ENCODE assay signal across 10 cellular contexts in genomic region chrX:71349867-71350266, GRCh38. TPM values are rescaled to one million over a fixed set of nuclear protein-coding genes. Genes with fewer than 3 reads are reported as not detected.
DNase-seq lines count a peak whose midpoint lies in the region; ATAC-seq, FAIRE-seq and TF ChIP-seq lines count a peak whose summit lies in the region.
"Not testable (repeated sequence)": the region's sequence is repeated elsewhere in the genome, so short reads cannot be mapped to it uniquely, and the experiment has no call there.
"Had no signal": no experiment of that assay in that cellular context is flagged by ENCODE, and none has a peak within 500 bp of the region (broad histone marks: within the 10 kb centered on the region; RNA-seq: fewer than 3 reads in every experiment).

No MANE protein-coding gene starts in this region.

- not testable (repeated sequence) for H3K4me3 Mint-ChIP-seq in endodermal cell

- in situ Hi-C loops in IMR-90 (cut with MboI; ENCODE audit: low sequenced_read_pairs); GM12878 (cut with MboI): not testable (repeated sequence)

- H4K5ac ChIP-seq in IMR-90 (ENCODE audit: low read depth, low read length) = not testable (repeated sequence)

- H3K9me3 Mint-ChIP-seq in endodermal cell = peaks cover 42% of the 10 kb centered on the region

- TF ChIP-seq EP300 in GM12878 (IDR thresholded peaks at IDR 0.05; ENCODE audit: borderline replicate concordance in 1 of 2, control insufficient read depth in 1 of 2, low read depth in 2 of 2, low read length in 2 of 2); gastroesophageal sphincter (IDR thresholded peaks at IDR 0.05): not testable (repeated sequence)

- H3K18ac ChIP-seq in IMR-90 (ENCODE audit: low read depth, low read length) = not testable (repeated sequence)

- RAD21 ChIA-PET in HCT116 (lab: Charles Lee; ENCODE audit: low non-redundant PET in 1 of 2, low total read pairs in 2 of 2, uncharacterized antibody in 2 of 2, unreplicated experiment in 2 of 2); GM12878 (lab: Charles Lee; ENCODE audit: unreplicated experiment): not testable (repeated sequence)

- H3K36me3 ChIP-seq in HCT116 (ENCODE audit: control insufficient read depth in 1 of 2, insufficient read depth in 2 of 2, low read length in 2 of 2); IMR-90 (ENCODE audit: control insufficient read depth, insufficient read depth, low read length); GM12878 (ENCODE audit: control insufficient read depth in 2 of 2, insufficient read depth in 2 of 2, low read length in 1 of 2); endodermal cell (ENCODE audit: control insufficient read depth, insufficient read depth, low read length); gastroesophageal sphincter; liver (ENCODE audit: control insufficient read depth in 4 of 4, insufficient read depth in 3 of 4, low read depth in 1 of 4, low read length in 3 of 4): not testable (repeated sequence)

- no CpG with 5 or more reads among the region's 6 CpGs for WGBS in IMR-90 (ENCODE audit: extremely low coverage in 2 of 2, insufficient read length in 1 of 2), 2 experiments
- WGBS in GM12878 (ENCODE audit: insufficient coverage, insufficient replicate concordance, low lambda C conversion rate, missing lambda C conversion rate) = 0% methylated on average over 1 of the region's 6 CpGs
- WGBS in endodermal cell (ENCODE audit: insufficient coverage in 1 of 2, insufficient read length in 1 of 2), 2 experiments = no CpG with 5 or more reads among the region's 6 CpGs
- no CpG with 5 or more reads among the region's 6 CpGs for WGBS in gastroesophageal sphincter (ENCODE audit: low coverage in 1 of 2), 2 donors
- 39% methylated on average over 2 of the region's 6 CpGs for WGBS in liver

- not testable (repeated sequence) for H2BK20ac ChIP-seq in IMR-90 (ENCODE audit: low read depth, low read length)

- not testable (repeated sequence) for H3K27me3 ChIP-seq in HCT116 (ENCODE audit: insufficient read depth, low read length); IMR-90 (ENCODE audit: control insufficient read depth, insufficient read depth, low read length); GM12878 (replicated peaks in 1 of 2; ENCODE audit: control insufficient read depth in 2 of 2, insufficient read depth in 2 of 2, low read length in 1 of 2); endodermal cell (ENCODE audit: control insufficient read depth, insufficient read depth, low read length, poor library complexity, severe bottlenecking); gastroesophageal sphincter; liver (ENCODE audit: control insufficient read depth in 4 of 4, insufficient read depth in 4 of 4, low read length in 3 of 4)

- SMC1A ChIA-PET in GM12878 (lab: Charles Lee; ENCODE audit: uncharacterized antibody, unreplicated experiment) = not testable (repeated sequence)

- peak; percentile 26 for FAIRE-seq in GM12891 (lab: Jason Lieb, UNC)
- FAIRE-seq in GM12878 (lab: Jason Lieb, UNC) = not testable (repeated sequence)
- peak; percentile 77 for FAIRE-seq in urothelium cell line (lab: Jason Lieb, UNC)

- not testable (repeated sequence) for H3K9ac ChIP-seq in HCT116 (ENCODE audit: low read length); IMR-90 (ENCODE audit: low read depth, low read length); GM12878 (ENCODE audit: control insufficient read depth, insufficient read depth, low read length); endodermal cell (ENCODE audit: extremely low read depth, low read length, poor library complexity, severe bottlenecking); liver (ENCODE audit: low read depth in 1 of 2, low read length in 2 of 2)

- H2AK5ac ChIP-seq in IMR-90 (ENCODE audit: low read depth, low read length) = not testable (repeated sequence)

- H3K79me1 ChIP-seq in IMR-90 (ENCODE audit: low read depth in 1 of 2, low read length in 2 of 2) = not testable (repeated sequence)

- BruUV-seq in HCT116 (replicated peaks; lab: Mats Ljungman, UMichigan); IMR-90 (replicated peaks; lab: Mats Ljungman, UMichigan); GM12878 (replicated peaks; lab: Mats Ljungman, UMichigan): not testable (repeated sequence)

- not testable (repeated sequence) for H3K23ac ChIP-seq in IMR-90 (ENCODE audit: low read depth, low read length)

- H3K27ac ChIP-seq in HCT116 (ENCODE audit: low read depth, low read length); IMR-90 (ENCODE audit: insufficient read depth, low read length); GM12878 (ENCODE audit: control insufficient read depth, insufficient read depth); endodermal cell (ENCODE audit: low read depth, low read length); gastroesophageal sphincter; liver (ENCODE audit: low read depth in 1 of 2, low read length in 2 of 2): not testable (repeated sequence)

- not testable (repeated sequence) for TF ChIP-seq POLR2A in GM12891 (IDR thresholded peaks at IDR 0.05; ENCODE audit: low read depth, low read length); HCT116 (IDR thresholded peaks at IDR 0.05; ENCODE audit: borderline replicate concordance, extremely low read depth, insufficient read depth, insufficient read length); IMR-90 (IDR thresholded peaks at IDR 0.05; ENCODE audit: low read depth, low read length); GM12878 (IDR thresholded peaks at IDR 0.05; ENCODE audit: low read depth, low read length); gastroesophageal sphincter (IDR thresholded peaks at IDR 0.05)

- TF ChIP-seq RAD21 in HCT116 (IDR thresholded peaks at IDR 0.05; ENCODE audit: low read depth) = 0 out of 2 replicates have a peak, but pooled peaks have one; percentile 6
- not testable (repeated sequence) for TF ChIP-seq RAD21 in IMR-90 (IDR thresholded peaks at IDR 0.05; ENCODE audit: low read length); GM12878 (IDR thresholded peaks at IDR 0.05; ENCODE audit: insufficient read depth, low read depth, low read length)
- peak; percentile 6 to 31 for TF ChIP-seq RAD21 in liver (IDR thresholded peaks at IDR 0.05)

- not testable (repeated sequence) for H3K14ac ChIP-seq in IMR-90 (replicated peaks; ENCODE audit: low read depth, low read length)

- not testable (repeated sequence) for H3K9me1 ChIP-seq in IMR-90 (ENCODE audit: insufficient read depth, low read length)

- not testable (repeated sequence) for H2BK15ac ChIP-seq in IMR-90 (ENCODE audit: low read depth, low read length)

- H3K27me3 Mint-ChIP-seq in endodermal cell (ENCODE audit: insufficient read depth) = not testable (repeated sequence)

- not testable (repeated sequence) for H2BK5ac ChIP-seq in IMR-90 (ENCODE audit: low read depth, low read length, poor library complexity, severe bottlenecking)

- H3K4me2 ChIP-seq in HCT116 (ENCODE audit: low read length); IMR-90 (ENCODE audit: low read depth, low read length); GM12878 (ENCODE audit: control insufficient read depth, insufficient read depth): not testable (repeated sequence)

- ATAC-seq in HCT116 = not testable (repeated sequence)
- peak; percentile 37; the same call in 1 of the 2 replicates for ATAC-seq in IMR-90 (ENCODE audit: low read depth)
- ATAC-seq in GM12878 = peak; percentile 57
- peak; percentile 46 for ATAC-seq in gastroesophageal sphincter

- H4K91ac ChIP-seq in IMR-90 (ENCODE audit: insufficient read depth, low read depth, low read length) = not testable (repeated sequence)

- not testable (repeated sequence) for H3K79me2 ChIP-seq in HCT116 (ENCODE audit: insufficient read depth, low read length); GM12878 (ENCODE audit: control insufficient read depth, insufficient read depth, low read length)

- H3K27ac Mint-ChIP-seq in endodermal cell = not testable (repeated sequence)

- not testable (repeated sequence) for H2AFZ ChIP-seq in HCT116 (ENCODE audit: low read depth, low read length, poor library complexity, severe bottlenecking); IMR-90 (replicated peaks; ENCODE audit: low read length, poor library complexity); GM12878 (ENCODE audit: control insufficient read depth, low read depth, low read length)

- H4K20me1 ChIP-seq in HCT116 (ENCODE audit: insufficient read depth); IMR-90 (ENCODE audit: insufficient read depth, low read length); GM12878 (ENCODE audit: control insufficient read depth, insufficient read depth): not testable (repeated sequence)

- not testable (repeated sequence) for H3K9me2 ChIP-seq in HCT116 (ENCODE audit: insufficient read depth)

- TF ChIP-seq CTCF in HCT116 (IDR thresholded peaks at IDR 0.05 in 2 of 3, conservative IDR thresholded peaks at IDR 0.05 in 1 of 3; ENCODE audit: borderline replicate concordance in 1 of 3, insufficient read depth in 1 of 3, low read depth in 2 of 3, low read length in 2 of 3); IMR-90 (conservative IDR thresholded peaks at IDR 0.05; ENCODE audit: low read depth, low read length); GM12878 (IDR thresholded peaks at IDR 0.05 in 2 of 3, conservative IDR thresholded peaks at IDR 0.05 in 1 of 3; ENCODE audit: control insufficient read depth in 2 of 3, extremely low read depth in 1 of 3, insufficient read depth in 1 of 3, low read depth in 3 of 3, low read length in 3 of 3); liver (IDR thresholded peaks at IDR 0.05; ENCODE audit: low read depth, low read length, missing input control): not testable (repeated sequence)
- TF ChIP-seq CTCF in endodermal cell (conservative IDR thresholded peaks at IDR 0.05) (peak; percentile 20), gastroesophageal sphincter (IDR thresholded peaks at IDR 0.05) (peak in 2 of 4 experiments; percentile 16 to 20)

- not testable (repeated sequence) for H3K4me1 ChIP-seq in HCT116 (ENCODE audit: control insufficient read depth in 1 of 2, insufficient read depth in 2 of 2, low read length in 2 of 2); IMR-90 (ENCODE audit: control insufficient read depth, insufficient read depth, low read length); GM12878 (ENCODE audit: control insufficient read depth, insufficient read depth, low read length); endodermal cell (ENCODE audit: control insufficient read depth, insufficient read depth, low read length); gastroesophageal sphincter; liver (ENCODE audit: control insufficient read depth in 4 of 4, insufficient read depth in 4 of 4, low read length in 3 of 4)

- H4K8ac ChIP-seq in IMR-90 (ENCODE audit: low read depth in 2 of 2, low read length in 2 of 2) = not testable (repeated sequence)

- H2BK120ac ChIP-seq in IMR-90 (ENCODE audit: low read depth, low read length) = not testable (repeated sequence)

- H3K9me3 ChIP-seq in HCT116 (ENCODE audit: control insufficient read depth in 1 of 2, insufficient read depth in 1 of 2, low read depth in 1 of 2, low read length in 2 of 2); IMR-90 (ENCODE audit: control insufficient read depth, insufficient read depth, low read length); GM12878 (replicated peaks; ENCODE audit: control insufficient read depth, insufficient read depth, low read length); endodermal cell (ENCODE audit: control insufficient read depth, low read length); gastroesophageal sphincter; liver (ENCODE audit: control insufficient read depth in 4 of 4, low read length in 3 of 4): not testable (repeated sequence)

- CTCF ChIA-PET in HCT116 (lab: Charles Lee); IMR-90 (lab: Yijun Ruan, JAX); GM12878 (lab: Yijun Ruan, JAX): not testable (repeated sequence)

- H3K4me1 Mint-ChIP-seq in endodermal cell = not testable (repeated sequence)

- not testable (repeated sequence) for H2AK9ac ChIP-seq in IMR-90 (replicated peaks; ENCODE audit: low read depth, low read length, poor library complexity)

- H3K56ac ChIP-seq in IMR-90 (ENCODE audit: extremely low read depth, insufficient read depth, low read length) = not testable (repeated sequence)

- DNase-seq in GM12891 (ENCODE audit: insufficient read length, low spot score); HCT116 (ENCODE audit: low read depth, low spot score); IMR-90; GM12878 (ENCODE audit: low read depth, low spot score); endodermal cell; urothelium cell line (ENCODE audit: low spot score): not testable (repeated sequence)

- intact Hi-C loops in HCT116 (cut with micrococcal nuclease); GM12878 (cut with micrococcal nuclease; ENCODE audit: unreplicated experiment): not testable (repeated sequence)
- intact Hi-C loops in IMR-90 (cut with micrococcal nuclease) = loop anchor here (10.0 kb wide), 1 partner anchor 375 kb away; no protein-coding TSS in a partner anchor

- not testable (repeated sequence) for H3K4me3 ChIP-seq in HCT116 (replicated peaks in 1 of 2; ENCODE audit: low read depth in 1 of 2, low read length in 2 of 2); IMR-90 (ENCODE audit: insufficient read depth, low read depth, low read length); GM12878; endodermal cell (ENCODE audit: low read length); gastroesophageal sphincter; liver (ENCODE audit: low read depth in 1 of 3, low read length in 3 of 3)

- dilution Hi-C loops in IMR-90 (cut with HindIII; ENCODE audit: low sequenced_read_pairs, unreplicated experiment) = not testable (repeated sequence)

- POLR2A ChIA-PET in HCT116 (lab: Charles Lee); IMR-90 (lab: Charles Lee; ENCODE audit: unreplicated experiment); GM12878 (lab: Charles Lee): not testable (repeated sequence)

- H3K36me3 Mint-ChIP-seq in endodermal cell (ENCODE audit: low read depth) = not testable (repeated sequence)

- H3K4ac ChIP-seq in IMR-90 (ENCODE audit: low read depth, low read length) = not testable (repeated sequence)

RNA-seq across cellular contexts. Expression of gene TAF1, which starts 16.3 kb away (rescaled TPM):
- polyA plus RNA-seq in GM12891 (2012; ENCODE audit: low read depth, missing spikeins) = 11.4 TPM
- total RNA-seq in HCT116 (2021; ENCODE audit: unreplicated experiment) = 27.7 TPM
- polyA plus RNA-seq in HCT116 (2012) = 27.5 and 28.3 TPM in 2 replicates
- total RNA-seq in IMR-90 (2012; rRNA removed) = 25.5 and 36.1 TPM in 2 replicates
- 11.6 and 15.7 TPM in 2 replicates for polyA plus RNA-seq in IMR-90 (2012; rRNA removed)
- polyA plus RNA-seq in IMR-90 (2012; cell fraction: cytosol; rRNA removed) = 2.1 and 2.9 TPM in 2 replicates
- 3.6 and 29.2 TPM in 2 replicates for polyA plus RNA-seq in IMR-90 (2012; cell fraction: nucleus; rRNA removed; ENCODE audit: low replicate concordance)
- total RNA-seq in GM12878 (2013; cell fraction: nucleolus; rRNA removed) = 139 and 148 TPM in 2 replicates
- total RNA-seq in GM12878 (2014; rRNA removed) = 20.9 and 24.3 TPM in 2 replicates
- 24.2 and 25.2 TPM in 2 replicates for total RNA-seq in GM12878 (2014; rRNA removed; fragmentation: Illumina TruSeq; extraction: Trizol)
- 19.4 and 23.4 TPM in 2 replicates for total RNA-seq in GM12878 (2021)
- polyA plus RNA-seq in GM12878 (2011; ENCODE audit: low read depth) = 14.8 TPM
- polyA plus RNA-seq in GM12878 (2011; rRNA removed) = 17.1 and 21.5 TPM in 2 replicates
- polyA plus RNA-seq in GM12878 (2011; cell fraction: cytosol; rRNA removed) = 13.6 and 14.4 TPM in 2 replicates
- polyA plus RNA-seq in GM12878 (2011; cell fraction: nucleus; rRNA removed) = 16.0 and 28.1 TPM in 2 replicates
- 20.0 and 20.8 TPM in 2 replicates for polyA plus RNA-seq in GM12878 (2012)
- 23.3 and 31.4 TPM in 2 replicates for polyA plus RNA-seq in GM12878 (2014; fragmentation: Illumina TruSeq; extraction: Trizol)
- polyA plus RNA-seq in GM12878 (2014; fragmentation: Nextera tagmentation; extraction: Ambion mirVana) = 1 to 10 TPM; 4.1 to 4.8 TPM
- 17.3 and 17.7 TPM in 2 replicates for polyA plus RNA-seq in GM12878 (2014; rRNA removed)
- polyA plus RNA-seq in GM12878 (2016; fragmentation: Nextera tagmentation; extraction: Ambion mirVana) = 10 to 100 TPM in 1 of 2 experiments, 1 to 10 TPM in 1; 8.0 to 11.6 TPM
- 34.5 and 54.8 TPM in 2 replicates for polyA minus RNA-seq in GM12878 (2011; rRNA and poly(A)+ RNA removed)
- 19.4 and 27.8 TPM in 2 replicates for polyA minus RNA-seq in GM12878 (2011; cell fraction: cytosol; rRNA and poly(A)+ RNA removed)
- polyA minus RNA-seq in GM12878 (2011; cell fraction: nucleus; rRNA and poly(A)+ RNA removed) = 27.2 and 43.4 TPM in 2 replicates
- total RNA-seq in endodermal cell = 10 to 100 TPM; 43.1 to 44.9 TPM
- 23.2 TPM for polyA plus RNA-seq in endodermal cell (2013, experiment 1 of 2)
- 22.0 TPM for polyA plus RNA-seq in endodermal cell (2013, experiment 2 of 2)
- 10 to 100 TPM; 32.1 to 64.1 (median 56.2) TPM for total RNA-seq in gastroesophageal sphincter
- total RNA-seq in liver = 10 to 100 TPM; 25.3 to 37.7 TPM
- 1 to 10 TPM; 2.8 to 4.0 TPM for polyA plus RNA-seq in liver

RNA-seq across cellular contexts. Expression of gene ITGB1BP2, which starts 48.3 kb away (rescaled TPM):
- 1.9 TPM for polyA plus RNA-seq in GM12891 (2012; ENCODE audit: low read depth, missing spikeins)
- total RNA-seq in HCT116 (2021; ENCODE audit: unreplicated experiment) (3.5 TPM), IMR-90 (2012; rRNA removed) (1.7 and 3.0 TPM in 2 replicates), GM12878 (2014; rRNA removed) (2.1 and 2.3 TPM in 2 replicates), GM12878 (2014; rRNA removed; fragmentation: Illumina TruSeq; extraction: Trizol) (1.8 TPM in 2 replicates), GM12878 (2021) (2.0 and 2.2 TPM in 2 replicates), endodermal cell (1 to 10 TPM; 4.1 to 6.1 TPM), gastroesophageal sphincter (10 to 100 TPM in 3 of 4 donors, 1 to 10 TPM in 1; 7.1 to 37.5 (median 25.6) TPM), liver (1 to 10 TPM; 1.1 to 3.3 TPM)
- polyA plus RNA-seq in HCT116 (2012) = 1.2 and 1.8 TPM in 2 replicates
- polyA plus RNA-seq in IMR-90 (2012; rRNA removed) (3.0 and 3.5 TPM in 2 replicates), GM12878 (2011; rRNA removed) (2.9 and 3.3 TPM in 2 replicates), GM12878 (2014; fragmentation: Illumina TruSeq; extraction: Trizol) (1.0 and 1.6 TPM in 2 replicates), GM12878 (2014; fragmentation: Nextera tagmentation; extraction: Ambion mirVana) (1 to 10 TPM in 1 of 2 experiments, under 1 TPM in 1; 0.50 to 1.3 TPM), GM12878 (2014; rRNA removed) (2.3 and 3.1 TPM in 2 replicates), GM12878 (2016; fragmentation: Nextera tagmentation; extraction: Ambion mirVana) (under 1 TPM; 0.55 to 0.82 TPM), liver (under 1 TPM; 0.23 to 0.51 TPM)
- 1.0 and 2.5 TPM in 2 replicates for polyA plus RNA-seq in IMR-90 (2012; cell fraction: cytosol; rRNA removed)
- polyA plus RNA-seq in IMR-90 (2012; cell fraction: nucleus; rRNA removed; ENCODE audit: low replicate concordance) = 4.8 and 9.0 TPM in 2 replicates
- 16.3 and 21.8 TPM in 2 replicates for total RNA-seq in GM12878 (2013; cell fraction: nucleolus; rRNA removed)
- polyA plus RNA-seq in GM12878 (2011; ENCODE audit: low read depth) = 1.8 TPM
- 1.8 and 1.9 TPM in 2 replicates for polyA plus RNA-seq in GM12878 (2011; cell fraction: cytosol; rRNA removed)
- 18.5 and 22.1 TPM in 2 replicates for polyA plus RNA-seq in GM12878 (2011; cell fraction: nucleus; rRNA removed)
- polyA plus RNA-seq in GM12878 (2012) = 1.6 and 2.3 TPM in 2 replicates
- 5.6 and 6.7 TPM in 2 replicates for polyA minus RNA-seq in GM12878 (2011; rRNA and poly(A)+ RNA removed)
- polyA minus RNA-seq in GM12878 (2011; cell fraction: cytosol; rRNA and poly(A)+ RNA removed) = 0.83 TPM in 1 of 2 replicates, not detected in the other
- 5.2 and 15.5 TPM in 2 replicates for polyA minus RNA-seq in GM12878 (2011; cell fraction: nucleus; rRNA and poly(A)+ RNA removed)
- polyA plus RNA-seq in endodermal cell (2013, experiment 1 of 2) = 2.0 TPM
- polyA plus RNA-seq in endodermal cell (2013, experiment 2 of 2) = 3.1 TPM
- polyA plus RNA-seq: CD4-positive, alpha-beta memory T cell; GM23248 had no signal
